In the genomic region with DNA sequence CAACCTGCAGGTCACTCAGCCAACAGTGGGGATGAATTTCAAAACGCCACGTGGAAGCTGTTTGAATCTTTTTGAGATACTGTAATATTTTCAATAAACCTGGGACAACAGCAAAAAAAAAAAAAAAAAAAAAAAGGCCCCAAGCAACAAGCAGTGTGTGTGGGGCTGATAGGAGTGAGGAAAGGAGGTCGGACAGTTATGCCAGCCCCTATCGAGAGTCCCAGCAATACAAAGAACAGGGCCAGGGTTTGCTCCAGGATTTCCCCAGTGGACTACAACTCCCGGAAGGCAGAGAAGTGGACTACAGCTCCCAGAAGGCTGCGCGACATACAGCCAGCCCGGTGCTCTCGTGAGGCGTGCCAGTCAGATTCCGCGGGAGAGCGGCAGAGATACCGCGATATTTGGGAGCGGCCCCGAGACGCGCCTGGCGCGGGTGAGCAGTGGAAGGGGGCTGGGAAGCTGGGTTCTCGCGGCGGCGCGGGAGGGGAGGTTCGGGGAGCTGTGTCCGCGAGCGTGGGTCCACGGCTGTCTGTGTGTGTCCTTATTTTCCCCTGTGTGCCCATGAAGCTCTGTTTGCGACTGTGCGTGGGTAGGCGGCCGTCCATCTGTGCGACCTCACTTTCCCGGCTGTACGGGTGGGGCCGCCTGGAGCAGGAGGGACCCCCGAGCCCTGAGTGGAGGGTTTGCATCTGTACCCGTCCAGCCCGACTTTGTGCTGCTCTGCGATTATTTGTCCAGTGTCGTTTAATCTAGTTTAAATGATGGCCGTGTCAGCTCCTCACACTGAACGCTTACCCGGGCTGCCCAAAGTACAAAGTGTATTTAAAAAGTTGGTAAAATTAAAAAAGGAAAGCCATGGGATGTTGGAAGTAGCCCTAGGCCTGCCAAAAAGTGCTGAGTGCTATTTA, we compare ENCODE assay signal across 1 cellular context.
TF ChIP-seq lines count a peak whose summit lies in the region.

A gene with protein sequence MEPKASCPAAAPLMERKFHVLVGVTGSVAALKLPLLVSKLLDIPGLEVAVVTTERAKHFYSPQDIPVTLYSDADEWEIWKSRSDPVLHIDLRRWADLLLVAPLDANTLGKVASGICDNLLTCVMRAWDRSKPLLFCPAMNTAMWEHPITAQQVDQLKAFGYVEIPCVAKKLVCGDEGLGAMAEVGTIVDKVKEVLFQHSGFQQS (plus strand): TSS at position 397 of the 908 bp plus-strand sequence. CDS start 4,729 bp downstream, outside the sequence.

TF ChIP-seq in HepG2, 621 proteins besides CTCF, POLR2A, EP300 and RAD21 (continued from another document and continues in another):
- TF ChIP-seq, protein P1, sequence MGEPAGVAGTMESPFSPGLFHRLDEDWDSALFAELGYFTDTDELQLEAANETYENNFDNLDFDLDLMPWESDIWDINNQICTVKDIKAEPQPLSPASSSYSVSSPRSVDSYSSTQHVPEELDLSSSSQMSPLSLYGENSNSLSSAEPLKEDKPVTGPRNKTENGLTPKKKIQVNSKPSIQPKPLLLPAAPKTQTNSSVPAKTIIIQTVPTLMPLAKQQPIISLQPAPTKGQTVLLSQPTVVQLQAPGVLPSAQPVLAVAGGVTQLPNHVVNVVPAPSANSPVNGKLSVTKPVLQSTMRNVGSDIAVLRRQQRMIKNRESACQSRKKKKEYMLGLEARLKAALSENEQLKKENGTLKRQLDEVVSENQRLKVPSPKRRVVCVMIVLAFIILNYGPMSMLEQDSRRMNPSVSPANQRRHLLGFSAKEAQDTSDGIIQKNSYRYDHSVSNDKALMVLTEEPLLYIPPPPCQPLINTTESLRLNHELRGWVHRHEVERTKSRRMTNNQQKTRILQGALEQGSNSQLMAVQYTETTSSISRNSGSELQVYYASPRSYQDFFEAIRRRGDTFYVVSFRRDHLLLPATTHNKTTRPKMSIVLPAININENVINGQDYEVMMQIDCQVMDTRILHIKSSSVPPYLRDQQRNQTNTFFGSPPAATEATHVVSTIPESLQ (CRISPR knock-in tag; conservative IDR thresholded peaks at IDR 0.05): no peak
- TF ChIP-seq THYN1 (CRISPR knock-in tag; IDR thresholded peaks at IDR 0.05; ENCODE audit: borderline replicate concordance, low read depth): 0 out of 2 replicates have a peak, but pooled peaks have one; percentile 34
- peak; percentile 89; the same call in 1 of the 2 replicates for TF ChIP-seq MYC (CRISPR knock-in tag; IDR thresholded peaks at IDR 0.05; ENCODE audit: borderline replicate concordance)
- TF ChIP-seq, protein P2, sequence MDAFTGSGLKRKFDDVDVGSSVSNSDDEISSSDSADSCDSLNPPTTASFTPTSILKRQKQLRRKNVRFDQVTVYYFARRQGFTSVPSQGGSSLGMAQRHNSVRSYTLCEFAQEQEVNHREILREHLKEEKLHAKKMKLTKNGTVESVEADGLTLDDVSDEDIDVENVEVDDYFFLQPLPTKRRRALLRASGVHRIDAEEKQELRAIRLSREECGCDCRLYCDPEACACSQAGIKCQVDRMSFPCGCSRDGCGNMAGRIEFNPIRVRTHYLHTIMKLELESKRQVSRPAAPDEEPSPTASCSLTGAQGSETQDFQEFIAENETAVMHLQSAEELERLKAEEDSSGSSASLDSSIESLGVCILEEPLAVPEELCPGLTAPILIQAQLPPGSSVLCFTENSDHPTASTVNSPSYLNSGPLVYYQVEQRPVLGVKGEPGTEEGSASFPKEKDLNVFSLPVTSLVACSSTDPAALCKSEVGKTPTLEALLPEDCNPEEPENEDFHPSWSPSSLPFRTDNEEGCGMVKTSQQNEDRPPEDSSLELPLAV (CRISPR knock-in tag; conservative IDR thresholded peaks at IDR 0.05; ENCODE audit: low read depth): no peak
- TF ChIP-seq, protein P3, sequence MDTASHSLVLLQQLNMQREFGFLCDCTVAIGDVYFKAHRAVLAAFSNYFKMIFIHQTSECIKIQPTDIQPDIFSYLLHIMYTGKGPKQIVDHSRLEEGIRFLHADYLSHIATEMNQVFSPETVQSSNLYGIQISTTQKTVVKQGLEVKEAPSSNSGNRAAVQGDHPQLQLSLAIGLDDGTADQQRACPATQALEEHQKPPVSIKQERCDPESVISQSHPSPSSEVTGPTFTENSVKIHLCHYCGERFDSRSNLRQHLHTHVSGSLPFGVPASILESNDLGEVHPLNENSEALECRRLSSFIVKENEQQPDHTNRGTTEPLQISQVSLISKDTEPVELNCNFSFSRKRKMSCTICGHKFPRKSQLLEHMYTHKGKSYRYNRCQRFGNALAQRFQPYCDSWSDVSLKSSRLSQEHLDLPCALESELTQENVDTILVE (CRISPR knock-in tag; IDR thresholded peaks at IDR 0.05): peak; percentile 63
- TF ChIP-seq KDM1A (CRISPR knock-in tag; IDR thresholded peaks at IDR 0.05): no peak
- peak; percentile 51; the same call in 1 of the 2 replicates for TF ChIP-seq ZBTB7B (CRISPR knock-in tag; IDR thresholded peaks at IDR 0.05)
- TF ChIP-seq SATB2 (CRISPR knock-in tag; IDR thresholded peaks at IDR 0.05): peak; percentile 86
- TF ChIP-seq SNAI1 (CRISPR knock-in tag; IDR thresholded peaks at IDR 0.05; ENCODE audit: borderline replicate concordance): peak; percentile 62; the same call in 1 of the 2 replicates
- TF ChIP-seq NONO (IDR thresholded peaks at IDR 0.05): no peak
- TF ChIP-seq NONO (CRISPR knock-in tag; conservative IDR thresholded peaks at IDR 0.05): peak; percentile 91
- TF ChIP-seq RFX5 (IDR thresholded peaks at IDR 0.05; ENCODE audit: low read depth, low read length): no peak
- peak; percentile 84; the same call in 1 of the 2 replicates for TF ChIP-seq ZNF34 (CRISPR knock-in tag; IDR thresholded peaks at IDR 0.05; ENCODE audit: borderline replicate concordance)
- TF ChIP-seq CENPT (CRISPR knock-in tag; IDR thresholded peaks at IDR 0.05; ENCODE audit: low read depth): peak; percentile 7; the same call in 1 of the 2 replicates
- TF ChIP-seq ZNF816 (CRISPR knock-in tag; IDR thresholded peaks at IDR 0.05; ENCODE audit: borderline replicate concordance): no peak
- TF ChIP-seq ZNF441 (CRISPR knock-in tag; IDR thresholded peaks at IDR 0.05; ENCODE audit: borderline replicate concordance): peak; percentile 52; the same call in 1 of the 2 replicates
- TF ChIP-seq TOPORS (CRISPR knock-in tag; IDR thresholded peaks at IDR 0.05): peak; percentile 82
- no peak for TF ChIP-seq FOXA1 (IDR thresholded peaks at IDR 0.05)
- peak; percentile 34; the same call in 1 of the 2 replicates for TF ChIP-seq FOXA1 (CRISPR knock-in tag; IDR thresholded peaks at IDR 0.05)
- peak; percentile 96 for TF ChIP-seq POLR2AphosphoS5 (IDR thresholded peaks at IDR 0.05; ENCODE audit: low read depth, low read length)
- TF ChIP-seq, protein P4, sequence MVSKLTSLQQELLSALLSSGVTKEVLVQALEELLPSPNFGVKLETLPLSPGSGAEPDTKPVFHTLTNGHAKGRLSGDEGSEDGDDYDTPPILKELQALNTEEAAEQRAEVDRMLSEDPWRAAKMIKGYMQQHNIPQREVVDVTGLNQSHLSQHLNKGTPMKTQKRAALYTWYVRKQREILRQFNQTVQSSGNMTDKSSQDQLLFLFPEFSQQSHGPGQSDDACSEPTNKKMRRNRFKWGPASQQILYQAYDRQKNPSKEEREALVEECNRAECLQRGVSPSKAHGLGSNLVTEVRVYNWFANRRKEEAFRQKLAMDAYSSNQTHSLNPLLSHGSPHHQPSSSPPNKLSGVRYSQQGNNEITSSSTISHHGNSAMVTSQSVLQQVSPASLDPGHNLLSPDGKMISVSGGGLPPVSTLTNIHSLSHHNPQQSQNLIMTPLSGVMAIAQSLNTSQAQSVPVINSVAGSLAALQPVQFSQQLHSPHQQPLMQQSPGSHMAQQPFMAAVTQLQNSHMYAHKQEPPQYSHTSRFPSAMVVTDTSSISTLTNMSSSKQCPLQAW (CRISPR knock-in tag; IDR thresholded peaks at IDR 0.05): peak; percentile 84; the same call in 1 of the 2 replicates
- peak; percentile 96 for TF ChIP-seq HCFC1 (IDR thresholded peaks at IDR 0.05; ENCODE audit: low read depth, low read length)
- TF ChIP-seq, protein P5, sequence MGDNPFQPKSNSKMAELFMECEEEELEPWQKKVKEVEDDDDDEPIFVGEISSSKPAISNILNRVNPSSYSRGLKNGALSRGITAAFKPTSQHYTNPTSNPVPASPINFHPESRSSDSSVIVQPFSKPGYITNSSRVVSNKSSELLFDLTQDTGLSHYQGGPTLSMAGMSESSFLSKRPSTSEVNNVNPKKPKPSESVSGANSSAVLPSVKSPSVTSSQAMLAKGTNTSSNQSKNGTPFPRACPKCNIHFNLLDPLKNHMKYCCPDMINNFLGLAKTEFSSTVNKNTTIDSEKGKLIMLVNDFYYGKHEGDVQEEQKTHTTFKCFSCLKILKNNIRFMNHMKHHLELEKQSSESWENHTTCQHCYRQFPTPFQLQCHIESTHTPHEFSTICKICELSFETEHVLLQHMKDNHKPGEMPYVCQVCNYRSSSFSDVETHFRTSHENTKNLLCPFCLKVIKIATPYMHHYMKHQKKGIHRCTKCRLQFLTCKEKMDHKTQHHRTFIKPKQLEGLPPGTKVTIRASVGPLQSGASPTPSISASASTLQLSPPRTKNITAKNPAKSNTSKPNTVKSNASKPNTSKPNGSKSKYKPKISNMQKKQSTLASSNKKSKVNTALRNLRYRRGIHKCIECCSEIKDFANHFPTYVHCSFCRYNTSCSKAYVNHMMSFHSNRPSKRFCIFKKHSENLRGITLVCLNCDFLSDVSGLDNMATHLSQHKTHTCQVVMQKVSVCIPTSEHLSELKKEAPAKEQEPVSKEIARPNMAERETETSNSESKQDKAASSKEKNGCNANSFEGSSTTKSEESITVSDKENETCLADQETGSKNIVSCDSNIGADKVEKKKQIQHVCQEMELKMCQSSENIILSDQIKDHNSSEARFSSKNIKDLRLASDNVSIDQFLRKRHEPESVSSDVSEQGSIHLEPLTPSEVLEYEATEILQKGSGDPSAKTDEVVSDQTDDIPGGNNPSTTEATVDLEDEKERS (CRISPR knock-in tag; IDR thresholded peaks at IDR 0.05): peak; percentile 79; the same call in 1 of the 2 replicates
- TF ChIP-seq, protein P6, sequence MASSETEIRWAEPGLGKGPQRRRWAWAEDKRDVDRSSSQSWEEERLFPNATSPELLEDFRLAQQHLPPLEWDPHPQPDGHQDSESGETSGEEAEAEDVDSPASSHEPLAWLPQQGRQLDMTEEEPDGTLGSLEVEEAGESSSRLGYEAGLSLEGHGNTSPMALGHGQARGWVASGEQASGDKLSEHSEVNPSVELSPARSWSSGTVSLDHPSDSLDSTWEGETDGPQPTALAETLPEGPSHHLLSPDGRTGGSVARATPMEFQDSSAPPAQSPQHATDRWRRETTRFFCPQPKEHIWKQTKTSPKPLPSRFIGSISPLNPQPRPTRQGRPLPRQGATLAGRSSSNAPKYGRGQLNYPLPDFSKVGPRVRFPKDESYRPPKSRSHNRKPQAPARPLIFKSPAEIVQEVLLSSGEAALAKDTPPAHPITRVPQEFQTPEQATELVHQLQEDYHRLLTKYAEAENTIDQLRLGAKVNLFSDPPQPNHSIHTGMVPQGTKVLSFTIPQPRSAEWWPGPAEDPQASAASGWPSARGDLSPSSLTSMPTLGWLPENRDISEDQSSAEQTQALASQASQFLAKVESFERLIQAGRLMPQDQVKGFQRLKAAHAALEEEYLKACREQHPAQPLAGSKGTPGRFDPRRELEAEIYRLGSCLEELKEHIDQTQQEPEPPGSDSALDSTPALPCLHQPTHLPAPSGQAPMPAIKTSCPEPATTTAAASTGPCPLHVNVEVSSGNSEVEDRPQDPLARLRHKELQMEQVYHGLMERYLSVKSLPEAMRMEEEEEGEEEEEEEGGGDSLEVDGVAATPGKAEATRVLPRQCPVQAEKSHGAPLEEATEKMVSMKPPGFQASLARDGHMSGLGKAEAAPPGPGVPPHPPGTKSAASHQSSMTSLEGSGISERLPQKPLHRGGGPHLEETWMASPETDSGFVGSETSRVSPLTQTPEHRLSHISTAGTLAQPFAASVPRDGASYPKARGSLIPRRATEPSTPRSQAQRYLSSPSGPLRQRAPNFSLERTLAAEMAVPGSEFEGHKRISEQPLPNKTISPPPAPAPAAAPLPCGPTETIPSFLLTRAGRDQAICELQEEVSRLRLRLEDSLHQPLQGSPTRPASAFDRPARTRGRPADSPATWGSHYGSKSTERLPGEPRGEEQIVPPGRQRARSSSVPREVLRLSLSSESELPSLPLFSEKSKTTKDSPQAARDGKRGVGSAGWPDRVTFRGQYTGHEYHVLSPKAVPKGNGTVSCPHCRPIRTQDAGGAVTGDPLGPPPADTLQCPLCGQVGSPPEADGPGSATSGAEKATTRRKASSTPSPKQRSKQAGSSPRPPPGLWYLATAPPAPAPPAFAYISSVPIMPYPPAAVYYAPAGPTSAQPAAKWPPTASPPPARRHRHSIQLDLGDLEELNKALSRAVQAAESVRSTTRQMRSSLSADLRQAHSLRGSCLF (CRISPR knock-in tag; IDR thresholded peaks at IDR 0.05; ENCODE audit: borderline replicate concordance): no peak
- TF ChIP-seq SRSF1 (optimal IDR thresholded peaks at IDR 0.05; ENCODE audit: low read depth, low read length): peak; percentile 54
- peak; percentile 65; the same call in 1 of the 2 replicates for TF ChIP-seq ARNTL (CRISPR knock-in tag; IDR thresholded peaks at IDR 0.05)
- TF ChIP-seq ZNF510 (CRISPR knock-in tag; IDR thresholded peaks at IDR 0.05; ENCODE audit: low read depth): peak; percentile 47; the same call in 1 of the 2 replicates
- TF ChIP-seq ZNF678 (CRISPR knock-in tag; IDR thresholded peaks at IDR 0.05): 0 out of 2 replicates have a peak, but pooled peaks have one; percentile 37
- TF ChIP-seq ZBTB7A (CRISPR knock-in tag; IDR thresholded peaks at IDR 0.05): peak; percentile 27; the same call in 1 of the 2 replicates
- TF ChIP-seq MEIS2 (CRISPR knock-in tag; IDR thresholded peaks at IDR 0.05): peak; percentile 71; the same call in 1 of the 2 replicates
- no peak for TF ChIP-seq ZNF282 (IDR thresholded peaks at IDR 0.05; ENCODE audit: partially characterized antibody)
- peak; percentile 47 for TF ChIP-seq TAF15 (IDR thresholded peaks at IDR 0.05; ENCODE audit: low read depth, low read length, poor library complexity, severe bottlenecking)
- peak; percentile 80 for TF ChIP-seq ZFX (CRISPR knock-in tag; IDR thresholded peaks at IDR 0.05; ENCODE audit: low read depth)
- TF ChIP-seq, protein P7, sequence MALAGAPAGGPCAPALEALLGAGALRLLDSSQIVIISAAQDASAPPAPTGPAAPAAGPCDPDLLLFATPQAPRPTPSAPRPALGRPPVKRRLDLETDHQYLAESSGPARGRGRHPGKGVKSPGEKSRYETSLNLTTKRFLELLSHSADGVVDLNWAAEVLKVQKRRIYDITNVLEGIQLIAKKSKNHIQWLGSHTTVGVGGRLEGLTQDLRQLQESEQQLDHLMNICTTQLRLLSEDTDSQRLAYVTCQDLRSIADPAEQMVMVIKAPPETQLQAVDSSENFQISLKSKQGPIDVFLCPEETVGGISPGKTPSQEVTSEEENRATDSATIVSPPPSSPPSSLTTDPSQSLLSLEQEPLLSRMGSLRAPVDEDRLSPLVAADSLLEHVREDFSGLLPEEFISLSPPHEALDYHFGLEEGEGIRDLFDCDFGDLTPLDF (CRISPR knock-in tag; IDR thresholded peaks at IDR 0.05): peak; percentile 97
- peak; percentile 82 for TF ChIP-seq SALL1 (CRISPR knock-in tag; IDR thresholded peaks at IDR 0.05)
- TF ChIP-seq, protein P8, sequence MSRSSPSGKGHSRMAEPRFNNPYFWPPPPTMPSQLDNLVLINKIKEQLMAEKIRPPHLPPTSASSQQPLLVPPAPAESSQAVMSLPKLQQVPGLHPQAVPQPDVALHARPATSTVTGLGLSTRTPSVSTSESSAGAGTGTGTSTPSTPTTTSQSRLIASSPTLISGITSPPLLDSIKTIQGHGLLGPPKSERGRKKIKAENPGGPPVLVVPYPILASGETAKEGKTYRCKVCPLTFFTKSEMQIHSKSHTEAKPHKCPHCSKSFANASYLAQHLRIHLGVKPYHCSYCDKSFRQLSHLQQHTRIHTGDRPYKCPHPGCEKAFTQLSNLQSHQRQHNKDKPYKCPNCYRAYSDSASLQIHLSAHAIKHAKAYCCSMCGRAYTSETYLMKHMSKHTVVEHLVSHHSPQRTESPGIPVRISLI (CRISPR knock-in tag; IDR thresholded peaks at IDR 0.05; ENCODE audit: borderline replicate concordance): no peak; the same call in 1 of the 2 replicates
- TF ChIP-seq ZNF879 (CRISPR knock-in tag; IDR thresholded peaks at IDR 0.05): peak; percentile 46; the same call in 1 of the 2 replicates
